ENCODE assay signal across 24 cellular contexts in genomic region chr2:126887506-126887905, GRCh38. TPM values are rescaled to one million over a fixed set of nuclear protein-coding genes. Genes with fewer than 3 reads are reported as not detected.
"Had no signal": no experiment of that assay in that cellular context is flagged by ENCODE, and none has a peak within 500 bp of the region (broad histone marks: within the 10 kb centered on the region; RNA-seq: fewer than 3 reads in every experiment).

No MANE protein-coding gene starts in this region.

- H3K36me3 ChIP-seq: colonic mucosa, heart left ventricle, neutrophil, right atrium auricular region, tibial artery, upper lobe of left lung had no signal

- H3K27ac ChIP-seq: colonic mucosa, heart left ventricle, neutrophil, right atrium auricular region, tibial artery, upper lobe of left lung had no signal

- DNase-seq: cerebellar nuclear complex; colonic mucosa; effector CD4-positive, alpha-beta T cell; hippocampal formation; mammary epithelial cell; mucosa of descending colon; naive thymus-derived CD8-positive, alpha-beta T cell; small intestine; stimulated activated CD4-positive, alpha-beta T cell treated with anti-CD3 and anti-CD28 coated beads, Interleukin-12 subunit alpha, Interleukin-12 subunit beta, amount 100 ng/mL, for 4 hours; stimulated activated naive CD8-positive, alpha-beta T cell treated with anti-CD3 and anti-CD28 coated beads, Interleukin-15, Interleukin-2, amounts not matched to agents 100 U/mL and 50 U/mL, for 24 hours had no signal

- ATAC-seq: esophagus mucosa; heart left ventricle; mucosa of descending colon; naive thymus-derived CD8-positive, alpha-beta T cell; stimulated activated naive CD8-positive, alpha-beta T cell treated with anti-CD3 and anti-CD28 coated beads, Interleukin-15, Interleukin-2, amounts not matched to agents 100 U/mL and 50 U/mL, for 24 hours had no signal

- H3K27me3 ChIP-seq: colonic mucosa, right atrium auricular region, upper lobe of left lung had no signal

- H3K9me3 ChIP-seq: colonic mucosa, heart left ventricle, mucosa of descending colon, neutrophil, right atrium auricular region, tibial artery, upper lobe of left lung had no signal

- H3K4me3 ChIP-seq: colonic mucosa, heart left ventricle, mucosa of descending colon, right atrium auricular region, tibial artery, upper lobe of left lung had no signal

- H3K9me3 Mint-ChIP-seq: naive thymus-derived CD8-positive, alpha-beta T cell had no signal

- H3K4me1 ChIP-seq: colonic mucosa had no signal

RNA-seq across cellular contexts. Expression of gene TEX51, which starts 11.2 kb away (rescaled TPM):
- total RNA-seq: colonic mucosa; dermis microvascular lymphatic vessel endothelial cell; esophagus mucosa; fibroblast of lung; frontal cortex; glomerular endothelial cell; heart left ventricle; kidney epithelial cell; lower leg skin; mammary epithelial cell; mucosa of descending colon; naive thymus-derived CD8-positive, alpha-beta T cell; osteoblast; right atrium auricular region; temporal lobe; upper lobe of left lung had no signal
